Comparison of ENCODE assay signal across 14 cellular contexts in genomic region chr15:69897471-69898237, GRCh38.
"Had no signal": no experiment of that assay in that cellular context is flagged by ENCODE, and none has a peak within 500 bp of the region (broad histone marks: within the 10 kb centered on the region; RNA-seq: fewer than 3 reads in every experiment).

No MANE protein-coding gene starts in this region.

- H3K9me3 ChIP-seq: ascending aorta, mucosa of descending colon, tibial artery had no signal

- H3K4me3 ChIP-seq: ascending aorta, hepatocyte, mucosa of descending colon, tibial artery had no signal

- H3K27me3 ChIP-seq: ascending aorta had no signal

- ATAC-seq: mucosa of descending colon; stimulated activated naive CD8-positive, alpha-beta T cell treated with anti-CD3 and anti-CD28 coated beads, Interleukin-15, Interleukin-2, amounts not matched to agents 100 U/mL and 50 U/mL, for 24 hours had no signal

- H3K4me1 ChIP-seq: ascending aorta had no signal

- H3K36me3 ChIP-seq: ascending aorta, tibial artery had no signal

- H3K27ac ChIP-seq: ascending aorta, hepatocyte, tibial artery had no signal

- DNase-seq: activated CD4-positive, alpha-beta T cell treated with anti-CD3 and anti-CD28 coated beads for 1 hour; activated CD4-positive, alpha-beta T cell treated with anti-CD3 and anti-CD28 coated beads, Interleukin-2, amount 50 U/mL, for 4 hours; activated gamma-delta T cell; cortex of kidney; erythroblast; mesenchymal stem cell; mucosa of descending colon; naive B cell; stimulated activated naive CD8-positive, alpha-beta T cell treated with anti-CD3 and anti-CD28 coated beads, Interleukin-15, Interleukin-2, amounts not matched to agents 100 U/mL and 50 U/mL, for 24 hours; substantia nigra; T-helper 9 cell had no signal
